In genomic region chr3:130849111-130849552, GRCh38 we compare ENCODE assay signal across 9 cellular contexts. TPM values are rescaled to one million over a fixed set of nuclear protein-coding genes. Genes with fewer than 3 reads are reported as not detected.
DNase-seq lines count a peak whose midpoint lies in the region; ATAC-seq and TF ChIP-seq lines count a peak whose summit lies in the region.
"Had no signal": no experiment of that assay in that cellular context is flagged by ENCODE, and none has a peak within 500 bp of the region (broad histone marks: within the 10 kb centered on the region; RNA-seq: fewer than 3 reads in every experiment).

No MANE protein-coding gene starts in this region.

- intact Hi-C loops in activated naive CD4-positive, alpha-beta T cell treated with anti-CD3 and anti-CD28 coated beads for 36 hours (cut with micrococcal nuclease): no loop called here
- intact Hi-C loops in transverse colon (cut with DNase I; ENCODE audit: low total_unique reads): no loop called here

- no peak overlapping the region for H3K27ac ChIP-seq in transverse colon

- no peak overlapping the region for H3K27ac Mint-ChIP-seq in activated naive CD4-positive, alpha-beta T cell treated with anti-CD3 and anti-CD28 coated beads for 36 hours
- no peak overlapping the region for H3K27ac Mint-ChIP-seq in activated naive CD4-positive, alpha-beta T cell treated with anti-CD3 and anti-CD28 coated beads, Interleukin-2, amount 50 U/mL, for 72 hours

- CTCF ChIA-PET in activated naive CD4-positive, alpha-beta T cell treated with anti-CD3 and anti-CD28 coated beads for 36 hours (lab: Charles Lee): interaction anchor here (1.2 to 1.5 kb wide), 3 partner anchors 10 to 90 kb away, joined by 4 to 9 read pairs (median 8); partner anchors contain the start of gene ATP2C1

- H3K4me1 Mint-ChIP-seq in activated naive CD4-positive, alpha-beta T cell treated with anti-CD3 and anti-CD28 coated beads for 36 hours (ENCODE audit: low read depth): peaks cover 27% of the 10 kb centered on the region

- no peak for TF ChIP-seq EP300 in transverse colon (IDR thresholded peaks at IDR 0.05; ENCODE audit: low read depth)

- peak; percentile 8 for DNase-seq in activated naive CD4-positive, alpha-beta T cell treated with anti-CD3 and anti-CD28 coated beads for 36 hours
- DNase-seq in activated naive CD4-positive, alpha-beta T cell treated with anti-CD3 and anti-CD28 coated beads, Interleukin-2, amount 50 U/mL, for 72 hours (ENCODE audit: low spot score in 2 of 2): no peak
- DNase-seq in NCI-H510A treated with DMSO at 0.1 percent for 48 hours (lab: John Stamatoyannopoulos, UW) (peak; percentile 80), erythroblast (lab: John Stamatoyannopoulos, UW) (peak; percentile 51 to 54), transverse colon (peak; percentile 70)
- no peak for DNase-seq in stimulated activated CD4-positive, alpha-beta T cell treated with anti-CD3 and anti-CD28 coated beads, Interleukin-4, amount 100 ng/mL, for 1 hour
- no peak for DNase-seq in stimulated activated naive CD4-positive, alpha-beta T cell treated with Interleukin-2 at 50 U/mL for 16 hours (lab: John Stamatoyannopoulos, UW)
- DNase-seq: activated CD8-positive, alpha-beta memory T cell treated with anti-CD3 and anti-CD28 coated beads, Interleukin-2, amount 50 U/mL, for 4 hours had no signal

- 47% methylated on average over 1 of the region's 1 CpG; no CpG with 5 or more reads in 1 of the 2 donors for WGBS in transverse colon (ENCODE audit: low coverage in 1 of 2), 2 donors

- H3K27me3 ChIP-seq in transverse colon: no peaks in the 10 kb centered on the region

- in situ Hi-C loops in transverse colon (cut with MboI; ENCODE audit: low pct_ligation_motif_present in 1 of 4, low pct_unique_long_range_greater_than_20kb in 1 of 4, low sequenced_read_pairs in 3 of 4): no loop called here

- H3K36me3 ChIP-seq in transverse colon: no peaks in the 10 kb centered on the region

- no peak overlapping the region for H3K4me3 Mint-ChIP-seq in activated naive CD4-positive, alpha-beta T cell treated with anti-CD3 and anti-CD28 coated beads for 36 hours

- H3K9me3 ChIP-seq in transverse colon: no peaks in the 10 kb centered on the region

- peaks cover 42% of the 10 kb centered on the region for H3K27me3 Mint-ChIP-seq in activated naive CD4-positive, alpha-beta T cell treated with anti-CD3 and anti-CD28 coated beads for 36 hours (ENCODE audit: low read depth)

- no peaks in the 10 kb centered on the region for H3K9me3 Mint-ChIP-seq in activated naive CD4-positive, alpha-beta T cell treated with anti-CD3 and anti-CD28 coated beads for 36 hours
- H3K9me3 Mint-ChIP-seq in activated naive CD4-positive, alpha-beta T cell treated with anti-CD3 and anti-CD28 coated beads, Interleukin-2, amount 50 U/mL, for 72 hours: no peaks in the 10 kb centered on the region

- peaks cover 0 to 22% (median 6%) of the 10 kb centered on the region in 4 donors for H3K4me1 ChIP-seq in transverse colon

- H3K4me3 ChIP-seq in transverse colon: no peak overlapping the region

- no peaks in the 10 kb centered on the region for H3K36me3 Mint-ChIP-seq in activated naive CD4-positive, alpha-beta T cell treated with anti-CD3 and anti-CD28 coated beads for 36 hours (ENCODE audit: low read depth)
- H3K36me3 Mint-ChIP-seq in activated naive CD4-positive, alpha-beta T cell treated with anti-CD3 and anti-CD28 coated beads, Interleukin-2, amount 50 U/mL, for 72 hours: no peaks in the 10 kb centered on the region

- ATAC-seq in activated naive CD4-positive, alpha-beta T cell treated with anti-CD3 and anti-CD28 coated beads, Interleukin-2, amount 50 U/mL, for 72 hours: no peak
- ATAC-seq in HG03521 (IDR thresholded peaks at IDR 0.05; ENCODE audit: unreplicated experiment): no peak

- no peak for TF ChIP-seq CTCF in transverse colon (IDR thresholded peaks at IDR 0.05)

- TF ChIP-seq POLR2A in erythroblast (IDR thresholded peaks at IDR 0.05; ENCODE audit: low read length) (no peak), transverse colon (IDR thresholded peaks at IDR 0.05) (no peak)

RNA-seq across cellular contexts. Expression of gene ATP2C1, which starts 44.8 kb away (rescaled TPM):
- total RNA-seq in activated naive CD4-positive, alpha-beta T cell treated with anti-CD3 and anti-CD28 coated beads for 36 hours: 10 to 100 TPM; 41.2 to 44.9 TPM
- total RNA-seq in activated naive CD4-positive, alpha-beta T cell treated with anti-CD3 and anti-CD28 coated beads, Interleukin-2, amount 50 U/mL, for 72 hours: 10 to 100 TPM; 60.8 to 74.8 TPM
- total RNA-seq in transverse colon: 10 to 100 TPM; 20.9 to 60.8 (median 44.6) TPM

Comparison
In these comparisons a context has a peak if more than half of its experiments do, and no peak if none do; other contexts are left out.
1. DNase-seq: peak in activated naive CD4-positive, alpha-beta T cell treated with anti-CD3 and anti-CD28 coated beads for 36 hours (single experiment), NCI-H510A treated with DMSO at 0.1 percent for 48 hours (single experiment), erythroblast (2 of 2) and transverse colon (single experiment); none in activated naive CD4-positive, alpha-beta T cell treated with anti-CD3 and anti-CD28 coated beads, Interleukin-2, amount 50 U/mL, for 72 hours (0 of 2), stimulated activated CD4-positive, alpha-beta T cell treated with anti-CD3 and anti-CD28 coated beads, Interleukin-4, amount 100 ng/mL, for 1 hour (single experiment) and stimulated activated naive CD4-positive, alpha-beta T cell treated with Interleukin-2 at 50 U/mL for 16 hours (single experiment).